Comparison of ENCODE assay signal across 8 cellular contexts in genomic region chr20:11204926-11205768, GRCh38.
A peak's percentile ranks its signal among the peaks of the same experiment; 100 is the strongest.
DNase-seq lines count a peak whose midpoint lies in the region; ATAC-seq, FAIRE-seq and TF ChIP-seq lines count a peak whose summit lies in the region.

No MANE protein-coding gene starts in this region.

- H3K79me1 ChIP-seq in H1 (ENCODE audit: low read depth, low read length) = no peaks in the 10 kb centered on the region

- POLR2A ChIA-PET in RWPE1 (lab: Yijun Ruan, JAX; ENCODE audit: low non-redundant PET) (no interaction called here), H1 (lab: Charles Lee; ENCODE audit: partially characterized antibody) (interaction anchor here (0.7 kb wide), 2 partner anchors 11 to 75 kb away, joined by 3 read pairs; no protein-coding TSS in a partner anchor)

- peak; percentile 42 for TF ChIP-seq CTCF in natural killer cell (IDR thresholded peaks at IDR 0.05)
- peak; percentile 69 for TF ChIP-seq CTCF in RWPE1 (conservative IDR thresholded peaks at IDR 0.05; ENCODE audit: low read depth)
- TF ChIP-seq CTCF in H1 (IDR thresholded peaks at IDR 0.05; ENCODE audit: control extremely low read depth in 1 of 3, insufficient read depth in 1 of 3, low read depth in 1 of 3, low read length in 3 of 3) = peak; percentile 45 to 98 (median 74)
- peak; percentile 58 for TF ChIP-seq CTCF in mesothelial cell of epicardium (IDR thresholded peaks at IDR 0.05; ENCODE audit: unreplicated experiment)

- H3K27me3 ChIP-seq in H7 (ENCODE audit: control insufficient read depth, insufficient read depth, low read length) = no peaks in the 10 kb centered on the region
- H3K27me3 ChIP-seq in H1 (replicated peaks in 1 of 4; ENCODE audit: control insufficient read depth in 3 of 4, extremely low read depth in 1 of 4, insufficient read depth in 3 of 4, low read length in 3 of 4) = no peaks in the 10 kb centered on the region

- H4K5ac ChIP-seq in H1 (ENCODE audit: insufficient read length, low read depth, low read length) = no peak overlapping the region

- no peak overlapping the region for H3K4me3 ChIP-seq in H7 (ENCODE audit: insufficient read depth, low read depth, low read length)
- H3K4me3 ChIP-seq in H1 (ENCODE audit: extremely low read depth in 1 of 4, insufficient read depth in 2 of 4, low read depth in 3 of 4, low read length in 4 of 4) = no peak overlapping the region

- H3K4me1 Mint-ChIP-seq in natural killer cell (no peaks in the 10 kb centered on the region), mesothelial cell of epicardium (peaks cover 29% of the 10 kb centered on the region)
- H3K4me1 Mint-ChIP-seq in natural killer cell treated with Interleukin-12 subunit alpha and Interleukin-12 subunit beta and Interleukin-15 and Interleukin-18, amount 100 ng/mL, for 72 hours (ENCODE audit: low read depth in 2 of 2) = no peaks in the 10 kb centered on the region

- no peaks in the 10 kb centered on the region for H3K79me2 ChIP-seq in H1 (ENCODE audit: control insufficient read depth in 1 of 2, insufficient read depth in 2 of 2, low read length in 2 of 2)

- H3K27me3 Mint-ChIP-seq in natural killer cell (ENCODE audit: low read depth in 2 of 2) (peaks cover 0 to 12% of the 10 kb centered on the region in 2 donors), mesothelial cell of epicardium (ENCODE audit: low read depth) (peaks cover 51% of the 10 kb centered on the region)
- peaks cover 4 to 6% of the 10 kb centered on the region in 2 donors for H3K27me3 Mint-ChIP-seq in natural killer cell treated with Interleukin-12 subunit alpha and Interleukin-12 subunit beta and Interleukin-15 and Interleukin-18, amount 100 ng/mL, for 72 hours

- DNase-seq in natural killer cell (no peak), H7 (peak; percentile 16), LHCN-M2 (ENCODE audit: low read depth) (peak; percentile 66), RWPE1 (ENCODE audit: low spot score) (peak; percentile 50), H1 (ENCODE audit: low read depth in 1 of 2, low spot score in 2 of 2) (peak; percentile 33 to 55), mesothelial cell of epicardium (ENCODE audit: low spot score in 2 of 2, unreplicated experiment in 2 of 2) (no peak)
- DNase-seq in natural killer cell treated with Interleukin-12 subunit alpha and Interleukin-12 subunit beta and Interleukin-15 and Interleukin-18, amount 100 ng/mL, for 72 hours (ENCODE audit: low spot score) = no peak
- DNase-seq in effector CD4-positive, alpha-beta T cell = no peak

- TF ChIP-seq RAD21 in H1 (IDR thresholded peaks at IDR 0.05 in 1 of 2, conservative IDR thresholded peaks at IDR 0.05 in 1 of 2; ENCODE audit: low read depth in 2 of 2, low read length in 2 of 2) = peak; percentile 84 to 86

- H2AFZ ChIP-seq in H1 (ENCODE audit: low read length) = peak overlapping the region; percentile 51; the same call in 1 of the 2 replicates

- WGBS in H1 (ENCODE audit: extremely low coverage in 1 of 2, insufficient coverage in 1 of 2, insufficient read length in 1 of 2, insufficient replicate concordance in 2 of 2, low coverage in 1 of 2, low lambda C conversion rate in 2 of 2, missing lambda C conversion rate in 1 of 2), 2 experiments = 24% methylated on average over 4 of the region's 4 CpGs; no CpG with 5 or more reads in 1 of the 2 experiments

- H3K9me3 Mint-ChIP-seq in natural killer cell (no peaks in the 10 kb centered on the region), mesothelial cell of epicardium (no peaks in the 10 kb centered on the region)
- H3K9me3 Mint-ChIP-seq in natural killer cell treated with Interleukin-12 subunit alpha and Interleukin-12 subunit beta and Interleukin-15 and Interleukin-18, amount 100 ng/mL, for 72 hours = no peaks in the 10 kb centered on the region

- no peak overlapping the region for H3K4me3 Mint-ChIP-seq in natural killer cell
- H3K4me3 Mint-ChIP-seq in natural killer cell treated with Interleukin-12 subunit alpha and Interleukin-12 subunit beta and Interleukin-15 and Interleukin-18, amount 100 ng/mL, for 72 hours = no peak overlapping the region
- H3K4me3 Mint-ChIP-seq in mesothelial cell of epicardium = no peak overlapping the region

- H3K36me3 ChIP-seq in H7 (replicated peaks; ENCODE audit: control insufficient read depth, insufficient read depth, low read length) (no peaks in the 10 kb centered on the region), H1 (ENCODE audit: control insufficient read depth in 2 of 4, insufficient read depth in 4 of 4, low read length in 3 of 4) (no peaks in the 10 kb centered on the region)

- CTCF ChIA-PET in RWPE1 (lab: Yijun Ruan, JAX) (interaction anchor here (0.6 to 1.3 kb wide), 10 partner anchors 10 to 707 kb away, joined by 3 to 7 read pairs (median 3); no protein-coding TSS in a partner anchor), H1 (lab: Charles Lee; ENCODE audit: partially characterized antibody) (interaction anchor here (0.5 to 4.4 kb wide), 50 partner anchors 9 to 813 kb away, joined by 3 to 40 read pairs (median 3); no protein-coding TSS in a partner anchor)

- intact Hi-C loops in natural killer cell (cut with micrococcal nuclease) = loop anchor here (5.0 kb wide), 1 partner anchor 653 kb away; no protein-coding TSS in a partner anchor

- H4K8ac ChIP-seq in H1 (ENCODE audit: extremely low read depth, insufficient read depth, low read length) = no peak overlapping the region

- no peak overlapping the region for H3K27ac ChIP-seq in RWPE1
- no peak overlapping the region for H3K27ac ChIP-seq in H1 (ENCODE audit: low read depth, low read length)

- H3K14ac ChIP-seq in H1 (ENCODE audit: insufficient read length) = no peak overlapping the region

- H4K20me1 ChIP-seq in H1 (replicated peaks in 1 of 2; ENCODE audit: control insufficient read depth in 1 of 2, insufficient read depth in 2 of 2, low read length in 2 of 2) = no peaks in the 10 kb centered on the region

- H3K27ac Mint-ChIP-seq in natural killer cell = no peak overlapping the region
- H3K27ac Mint-ChIP-seq in natural killer cell treated with Interleukin-12 subunit alpha and Interleukin-12 subunit beta and Interleukin-15 and Interleukin-18, amount 100 ng/mL, for 72 hours = no peak overlapping the region
- H3K27ac Mint-ChIP-seq in mesothelial cell of epicardium = no peak overlapping the region

- H3K9ac ChIP-seq in H1 (replicated peaks in 1 of 4; ENCODE audit: extremely low read depth in 1 of 4, low read depth in 3 of 4, low read length in 3 of 4) = no peak overlapping the region

- H3K4me2 ChIP-seq in H1 (ENCODE audit: insufficient read depth in 1 of 2, low read depth in 2 of 2, low read length in 2 of 2) = no peak overlapping the region

- H2BK120ac ChIP-seq in H1 (replicated peaks; ENCODE audit: low read depth, low read length) = no peak overlapping the region

- no peaks in the 10 kb centered on the region; a peak in 1 of 7 replicates for H3K4me1 ChIP-seq in H1 (replicated peaks in 1 of 4; ENCODE audit: control insufficient read depth in 3 of 4, insufficient read depth in 4 of 4, low read length in 3 of 4)

- H3K36me3 Mint-ChIP-seq in natural killer cell = no peaks in the 10 kb centered on the region
- no peaks in the 10 kb centered on the region for H3K36me3 Mint-ChIP-seq in natural killer cell treated with Interleukin-12 subunit alpha and Interleukin-12 subunit beta and Interleukin-15 and Interleukin-18, amount 100 ng/mL, for 72 hours
- H3K36me3 Mint-ChIP-seq in mesothelial cell of epicardium = no peaks in the 10 kb centered on the region

- H2BK20ac ChIP-seq in H1 (ENCODE audit: low read length) = no peak overlapping the region

- no peak overlapping the region for H2BK5ac ChIP-seq in H1 (ENCODE audit: low read depth, low read length)

- H3K9me3 ChIP-seq in H1 (ENCODE audit: insufficient read depth in 2 of 2, low read depth in 1 of 2, low read length in 1 of 2) = no peaks in the 10 kb centered on the region

- H2AK5ac ChIP-seq in H1 (ENCODE audit: low read depth, low read length) = no peak overlapping the region

- no peak overlapping the region for H3K56ac ChIP-seq in H1 (replicated peaks; ENCODE audit: insufficient read length, low read depth, low read length)

- FAIRE-seq in H1 (lab: Jason Lieb, UNC) = peak; percentile 94

- no peak overlapping the region for H3K23ac ChIP-seq in H1 (ENCODE audit: insufficient read length)

- no peak for TF ChIP-seq EP300 in H1 (IDR thresholded peaks at IDR 0.05; ENCODE audit: borderline replicate concordance in 1 of 2, low read depth in 2 of 2, low read length in 2 of 2)

- no peak overlapping the region for H2BK15ac ChIP-seq in H1 (ENCODE audit: low read length)

- no peak overlapping the region for H3K4ac ChIP-seq in H1 (replicated peaks; ENCODE audit: insufficient read length, low read depth, low read length)

- H2BK12ac ChIP-seq in H1 (ENCODE audit: low read depth, low read length) = no peak overlapping the region

- peak in 1 of 3 donors; percentile 60 for ATAC-seq in natural killer cell
- no peak for ATAC-seq in natural killer cell treated with Interleukin-12 subunit alpha and Interleukin-12 subunit beta and Interleukin-15 and Interleukin-18, amount 100 ng/mL, for 72 hours

- H3K23me2 ChIP-seq in H1 (ENCODE audit: low read depth, low read length) = no peaks in the 10 kb centered on the region

- H4K91ac ChIP-seq in H1 (replicated peaks; ENCODE audit: insufficient read length, low read length) = no peak overlapping the region

- no peak for TF ChIP-seq POLR2A in H1 (IDR thresholded peaks at IDR 0.05; ENCODE audit: control extremely low read depth in 1 of 2, low read depth in 2 of 2, low read length in 2 of 2)

- H3K18ac ChIP-seq in H1 (ENCODE audit: extremely low read depth, low read length) = no peak overlapping the region

TF ChIP-seq in H1, 55 proteins besides CTCF, POLR2A, EP300 and RAD21:
- 0 out of 2 replicates have a peak, but pooled peaks have one; percentile 50 for TF ChIP-seq JUND (IDR thresholded peaks at IDR 0.05; ENCODE audit: low read length)
- TF ChIP-seq, protein P1, sequence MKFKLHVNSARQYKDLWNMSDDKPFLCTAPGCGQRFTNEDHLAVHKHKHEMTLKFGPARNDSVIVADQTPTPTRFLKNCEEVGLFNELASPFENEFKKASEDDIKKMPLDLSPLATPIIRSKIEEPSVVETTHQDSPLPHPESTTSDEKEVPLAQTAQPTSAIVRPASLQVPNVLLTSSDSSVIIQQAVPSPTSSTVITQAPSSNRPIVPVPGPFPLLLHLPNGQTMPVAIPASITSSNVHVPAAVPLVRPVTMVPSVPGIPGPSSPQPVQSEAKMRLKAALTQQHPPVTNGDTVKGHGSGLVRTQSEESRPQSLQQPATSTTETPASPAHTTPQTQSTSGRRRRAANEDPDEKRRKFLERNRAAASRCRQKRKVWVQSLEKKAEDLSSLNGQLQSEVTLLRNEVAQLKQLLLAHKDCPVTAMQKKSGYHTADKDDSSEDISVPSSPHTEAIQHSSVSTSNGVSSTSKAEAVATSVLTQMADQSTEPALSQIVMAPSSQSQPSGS (IDR thresholded peaks at IDR 0.05; ENCODE audit: low read length) = no peak

Comparison
In these comparisons a context has a peak if more than half of its experiments do, and no peak if none do; other contexts are left out.
1. DNase-seq: peak in H7 (single experiment), LHCN-M2 (single experiment), RWPE1 (single experiment) and H1 (2 of 2); none in natural killer cell (single experiment), natural killer cell treated with Interleukin-12 subunit alpha and Interleukin-12 subunit beta and Interleukin-15 and Interleukin-18, amount 100 ng/mL, for 72 hours (single experiment), mesothelial cell of epicardium (0 of 2) and effector CD4-positive, alpha-beta T cell (single experiment).
2. Peak in every context shown above with its lines, with median percentiles within 50 percentile points of each other: CTCF ChIP-seq.